ENCODE assay signal across 1 cellular context in genomic region chr3:159934216-159934615, GRCh38.
TF ChIP-seq lines count a peak whose summit lies in the region.

No MANE protein-coding gene starts in this region.

TF ChIP-seq in GM12878, 131 proteins besides CTCF, POLR2A, EP300 and RAD21 (continued from another document):
- TF ChIP-seq CEBPZ (IDR thresholded peaks at IDR 0.05; ENCODE audit: low read depth, low read length): peak; percentile 39; the same call in 1 of the 2 replicates
- TF ChIP-seq CBX5 (IDR thresholded peaks at IDR 0.05; ENCODE audit: low read depth): peak; percentile 41; the same call in 1 of the 2 replicates
- TF ChIP-seq HDAC2 (IDR thresholded peaks at IDR 0.05): no peak
- no peak for TF ChIP-seq ZBTB40 (IDR thresholded peaks at IDR 0.05; ENCODE audit: borderline replicate concordance)
- no peak for TF ChIP-seq RELA (IDR thresholded peaks at IDR 0.05; ENCODE audit: borderline replicate concordance, partially characterized antibody)
- no peak for TF ChIP-seq NFYA (IDR thresholded peaks at IDR 0.05; ENCODE audit: borderline replicate concordance, low read depth, low read length)
- TF ChIP-seq EGR1 (IDR thresholded peaks at IDR 0.05; ENCODE audit: borderline replicate concordance in 1 of 2, low read depth in 2 of 2, low read length in 2 of 2): no peak
- TF ChIP-seq ZZZ3 (IDR thresholded peaks at IDR 0.05; ENCODE audit: control insufficient read depth, insufficient read length, low read depth): no peak
- TF ChIP-seq TARDBP (IDR thresholded peaks at IDR 0.05; ENCODE audit: borderline replicate concordance): no peak
